In genomic region chr4:65868096-65868824, GRCh38 we compare ENCODE assay signal across 1 cellular context.
TF ChIP-seq lines count a peak whose summit lies in the region.

No MANE protein-coding gene starts in this region.

TF ChIP-seq in GM23338, 12 proteins besides CTCF, POLR2A, EP300 and RAD21 (continued from another document):
- TF ChIP-seq ZNF462 (CRISPR knock-in tag; IDR thresholded peaks at IDR 0.05), result no peak
- no peak for TF ChIP-seq REST (IDR thresholded peaks at IDR 0.05; ENCODE audit: unreplicated experiment)
- no peak for TF ChIP-seq NANOG (IDR thresholded peaks at IDR 0.05; ENCODE audit: borderline replicate concordance)
- no peak for TF ChIP-seq CREB1 (CRISPR knock-in tag; IDR thresholded peaks at IDR 0.05; ENCODE audit: low read depth)
- no peak for TF ChIP-seq STAT1 (IDR thresholded peaks at IDR 0.05; ENCODE audit: unreplicated experiment)
- no peak for TF ChIP-seq JUNB (IDR thresholded peaks at IDR 0.05; ENCODE audit: unreplicated experiment)
- TF ChIP-seq ZNF331 (CRISPR knock-in tag; IDR thresholded peaks at IDR 0.05; ENCODE audit: low read depth), result no peak
- no peak for TF ChIP-seq ZNF114 (CRISPR knock-in tag; IDR thresholded peaks at IDR 0.05)
- TF ChIP-seq ETS1 (IDR thresholded peaks at IDR 0.05), result no peak
